Comparison of ENCODE assay signal across 10 cellular contexts in the genomic region with DNA sequence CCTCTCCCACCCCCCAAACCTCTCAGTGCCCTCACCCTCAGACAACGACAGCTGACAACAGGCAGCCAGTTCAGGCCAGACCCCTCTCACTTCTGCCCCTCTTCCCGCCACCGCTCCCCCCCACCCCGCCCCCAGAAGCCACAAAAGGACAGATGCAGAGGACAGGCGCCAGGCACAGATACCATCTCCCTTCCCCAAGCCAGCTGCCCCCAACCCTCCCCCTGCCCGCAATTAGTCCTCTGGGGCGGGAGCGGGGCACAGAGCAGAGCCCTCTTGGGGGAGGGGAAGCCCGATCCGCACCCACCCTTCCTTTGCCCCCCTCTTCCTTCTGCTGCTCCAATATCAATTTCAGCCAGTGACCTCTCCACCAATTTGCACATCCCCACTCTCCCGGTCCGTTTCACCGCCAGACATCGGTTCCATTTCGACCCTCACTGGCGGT. TPM values are rescaled to one million over a fixed set of nuclear protein-coding genes. Genes with fewer than 3 reads are reported as not detected.
A peak's percentile ranks its signal among the peaks of the same experiment; 100 is the strongest.
DNase-seq lines count a peak whose midpoint lies in the region; ATAC-seq lines count a peak whose summit lies in the region.
"Had no signal": no experiment of that assay in that cellular context is flagged by ENCODE, and none has a peak within 500 bp of the region (broad histone marks: within the 10 kb centered on the region; RNA-seq: fewer than 3 reads in every experiment).

No MANE protein-coding gene starts in this region.

- no peak overlapping the region for H3K27ac Mint-ChIP-seq in naive thymus-derived CD4-positive, alpha-beta T cell
- H3K27ac Mint-ChIP-seq in stimulated activated effector memory CD8-positive, alpha-beta T cell treated with anti-CD3 and anti-CD28 coated beads, Interleukin-12 subunit alpha, Interleukin-12 subunit beta, amount 100 ng/mL, for 72 hours = no peak overlapping the region

- H3K4me1 ChIP-seq in BLaER1 = peaks cover 29% of the 10 kb centered on the region
- H3K4me1 ChIP-seq in HUES48 (ENCODE audit: control insufficient read depth, insufficient read depth, low read length) = no peaks in the 10 kb centered on the region
- peaks cover 0 to 10% of the 10 kb centered on the region in 2 donors for H3K4me1 ChIP-seq in naive thymus-derived CD4-positive, alpha-beta T cell (ENCODE audit: control insufficient read depth in 2 of 2, insufficient read depth in 2 of 2, low read length in 2 of 2)

- CTCF ChIA-PET in naive thymus-derived CD4-positive, alpha-beta T cell (lab: Charles Lee) = interaction anchor here (1.7 kb wide), 1 partner anchor 12 kb away, joined by 3 read pairs; no protein-coding TSS in a partner anchor

- H3K27ac ChIP-seq in BLaER1 (no peak overlapping the region), HUES48 (ENCODE audit: low read depth, low read length) (no peak overlapping the region), angular gyrus (ENCODE audit: low read depth, low read length) (peak overlapping the region; percentile 40)
- no peak overlapping the region for H3K27ac ChIP-seq in naive thymus-derived CD4-positive, alpha-beta T cell (ENCODE audit: low read depth, low read length)

- H3K4me3 ChIP-seq in BLaER1 = peak overlapping the region; percentile 62
- peak overlapping the region; percentile 77 for H3K4me3 ChIP-seq in HUES48 (ENCODE audit: low read depth, low read length)
- H3K4me3 ChIP-seq in naive thymus-derived CD4-positive, alpha-beta T cell (ENCODE audit: low read length) = no peak overlapping the region
- H3K4me3 ChIP-seq: mucosa of descending colon had no signal

- H3K27me3 ChIP-seq in BLaER1 = peaks cover 64% of the 10 kb centered on the region
- H3K27me3 ChIP-seq in HUES48 (ENCODE audit: control insufficient read depth, insufficient read depth, low read length) = peaks cover 40% of the 10 kb centered on the region
- H3K27me3 ChIP-seq in naive thymus-derived CD4-positive, alpha-beta T cell (ENCODE audit: control insufficient read depth in 2 of 2, insufficient read depth in 2 of 2, low read length in 2 of 2) = peaks cover 0 to 7% of the 10 kb centered on the region in 2 donors

- H3K36me3 Mint-ChIP-seq in naive thymus-derived CD4-positive, alpha-beta T cell = no peaks in the 10 kb centered on the region
- peaks cover 6% of the 10 kb centered on the region for H3K36me3 Mint-ChIP-seq in stimulated activated effector memory CD8-positive, alpha-beta T cell treated with anti-CD3 and anti-CD28 coated beads, Interleukin-12 subunit alpha, Interleukin-12 subunit beta, amount 100 ng/mL, for 72 hours

- peaks cover 0 to 7% (median 2%) of the 10 kb centered on the region in 7 donors for H3K4me1 Mint-ChIP-seq in naive thymus-derived CD4-positive, alpha-beta T cell
- peaks cover 6% of the 10 kb centered on the region for H3K4me1 Mint-ChIP-seq in stimulated activated effector memory CD8-positive, alpha-beta T cell treated with anti-CD3 and anti-CD28 coated beads, Interleukin-12 subunit alpha, Interleukin-12 subunit beta, amount 100 ng/mL, for 72 hours

- peaks cover 9% of the 10 kb centered on the region; the same call in 1 of the 2 replicates for H4K20me1 ChIP-seq in BLaER1

- H3K36me3 ChIP-seq in BLaER1 (no peaks in the 10 kb centered on the region), HUES48 (ENCODE audit: control insufficient read depth, insufficient read depth, low read length) (no peaks in the 10 kb centered on the region)
- no peaks in the 10 kb centered on the region for H3K36me3 ChIP-seq in naive thymus-derived CD4-positive, alpha-beta T cell (ENCODE audit: control insufficient read depth in 2 of 3, insufficient read depth in 3 of 3, low read length in 3 of 3)

- H3K9ac ChIP-seq in BLaER1 (no peak overlapping the region), HUES48 (ENCODE audit: low read depth, low read length) (no peak overlapping the region)

- H3K4me2 ChIP-seq in BLaER1 = peak overlapping the region; percentile 87

- H3K9me3 ChIP-seq in BLaER1 = no peaks in the 10 kb centered on the region
- H3K9me3 ChIP-seq in HUES48 (ENCODE audit: control insufficient read depth, insufficient read depth, low read length) = no peaks in the 10 kb centered on the region
- no peaks in the 10 kb centered on the region for H3K9me3 ChIP-seq in naive thymus-derived CD4-positive, alpha-beta T cell (ENCODE audit: control insufficient read depth in 2 of 3, low read length in 3 of 3)
- H3K9me3 ChIP-seq: mucosa of descending colon had no signal

- peak overlapping the region in 9 of 10 donors; percentile 10 to 70 (median 52) for H3K4me3 Mint-ChIP-seq in naive thymus-derived CD4-positive, alpha-beta T cell
- no peak overlapping the region for H3K4me3 Mint-ChIP-seq in stimulated activated effector memory CD8-positive, alpha-beta T cell treated with anti-CD3 and anti-CD28 coated beads, Interleukin-12 subunit alpha, Interleukin-12 subunit beta, amount 100 ng/mL, for 72 hours

- intact Hi-C loops in naive thymus-derived CD4-positive, alpha-beta T cell (cut with micrococcal nuclease) = no loop called here

- ATAC-seq in naive thymus-derived CD4-positive, alpha-beta T cell = no peak
- ATAC-seq in HG03039 (IDR thresholded peaks at IDR 0.05; ENCODE audit: unreplicated experiment) = no peak
- no peak for ATAC-seq in GM19455 (IDR thresholded peaks at IDR 0.05; ENCODE audit: unreplicated experiment)
- ATAC-seq in stimulated activated effector memory CD8-positive, alpha-beta T cell treated with anti-CD3 and anti-CD28 coated beads, Interleukin-12 subunit alpha, Interleukin-12 subunit beta, amount 100 ng/mL, for 72 hours = no peak
- ATAC-seq: mucosa of descending colon had no signal

- no peaks in the 10 kb centered on the region for H3K9me3 Mint-ChIP-seq in naive thymus-derived CD4-positive, alpha-beta T cell
- H3K9me3 Mint-ChIP-seq in stimulated activated effector memory CD8-positive, alpha-beta T cell treated with anti-CD3 and anti-CD28 coated beads, Interleukin-12 subunit alpha, Interleukin-12 subunit beta, amount 100 ng/mL, for 72 hours = no peaks in the 10 kb centered on the region

- H3K27me3 Mint-ChIP-seq in naive thymus-derived CD4-positive, alpha-beta T cell = peaks cover 4 to 38% (median 10%) of the 10 kb centered on the region in 5 donors

- no peak for DNase-seq in naive thymus-derived CD4-positive, alpha-beta T cell
- no peak for DNase-seq in SIG-M5 treated with dmso at 0.1 percent for 504 hours (lab: John Stamatoyannopoulos, UW; ENCODE audit: unreplicated experiment)
- DNase-seq in stimulated activated effector memory CD8-positive, alpha-beta T cell treated with anti-CD3 and anti-CD28 coated beads, Interleukin-12 subunit alpha, Interleukin-12 subunit beta, amount 100 ng/mL, for 72 hours (ENCODE audit: low spot score in 2 of 2) = no peak
- DNase-seq: mucosa of descending colon, T-helper 9 cell had no signal

- POLR2A ChIA-PET in naive thymus-derived CD4-positive, alpha-beta T cell (lab: Charles Lee) = no interaction called here

RNA-seq across cellular contexts. Expression of a gene that starts 0.6 kb away (rescaled TPM):
- 1 to 10 TPM in 1 of 5 experiments, not detected in 4; 2.3 TPM for total RNA-seq in naive thymus-derived CD4-positive, alpha-beta T cell
- not detected for polyA plus RNA-seq in naive thymus-derived CD4-positive, alpha-beta T cell

RNA-seq across cellular contexts. Expression of a gene that starts 23.7 kb away (rescaled TPM):
- 10 to 100 TPM; 22.3 to 50.5 (median 40.0) TPM for total RNA-seq in naive thymus-derived CD4-positive, alpha-beta T cell
- 100 to 1,000 TPM in 1 of 2 donors, 10 to 100 TPM in 1; 99.4 to 107 TPM for polyA plus RNA-seq in naive thymus-derived CD4-positive, alpha-beta T cell

RNA-seq across cellular contexts. Expression of a gene that starts 25.9 kb away (rescaled TPM):
- total RNA-seq in naive thymus-derived CD4-positive, alpha-beta T cell = 10 to 100 TPM in 1 of 5 experiments, 1 to 10 TPM in 4; 1.8 to 18.9 (median 3.4) TPM
- 1 to 10 TPM in 1 of 2 donors, under 1 TPM in 1; 0.95 to 2.0 TPM for polyA plus RNA-seq in naive thymus-derived CD4-positive, alpha-beta T cell

RNA-seq across cellular contexts. Expression of a gene that starts 31.6 kb away (rescaled TPM):
- 10 to 100 TPM; 28.5 to 42.1 (median 31.9) TPM for total RNA-seq in naive thymus-derived CD4-positive, alpha-beta T cell
- 10 to 100 TPM; 24.4 to 44.7 TPM for polyA plus RNA-seq in naive thymus-derived CD4-positive, alpha-beta T cell

RNA-seq across cellular contexts. Expression of a gene that starts 49.2 kb away (rescaled TPM):
- 1 to 10 TPM in 1 of 5 experiments, under 1 TPM in 1, not detected in 3; 0.44 to 8.8 TPM for total RNA-seq in naive thymus-derived CD4-positive, alpha-beta T cell
- polyA plus RNA-seq in naive thymus-derived CD4-positive, alpha-beta T cell = not detected
